8 cellular contexts compared by ENCODE assay signal in the genomic region with DNA sequence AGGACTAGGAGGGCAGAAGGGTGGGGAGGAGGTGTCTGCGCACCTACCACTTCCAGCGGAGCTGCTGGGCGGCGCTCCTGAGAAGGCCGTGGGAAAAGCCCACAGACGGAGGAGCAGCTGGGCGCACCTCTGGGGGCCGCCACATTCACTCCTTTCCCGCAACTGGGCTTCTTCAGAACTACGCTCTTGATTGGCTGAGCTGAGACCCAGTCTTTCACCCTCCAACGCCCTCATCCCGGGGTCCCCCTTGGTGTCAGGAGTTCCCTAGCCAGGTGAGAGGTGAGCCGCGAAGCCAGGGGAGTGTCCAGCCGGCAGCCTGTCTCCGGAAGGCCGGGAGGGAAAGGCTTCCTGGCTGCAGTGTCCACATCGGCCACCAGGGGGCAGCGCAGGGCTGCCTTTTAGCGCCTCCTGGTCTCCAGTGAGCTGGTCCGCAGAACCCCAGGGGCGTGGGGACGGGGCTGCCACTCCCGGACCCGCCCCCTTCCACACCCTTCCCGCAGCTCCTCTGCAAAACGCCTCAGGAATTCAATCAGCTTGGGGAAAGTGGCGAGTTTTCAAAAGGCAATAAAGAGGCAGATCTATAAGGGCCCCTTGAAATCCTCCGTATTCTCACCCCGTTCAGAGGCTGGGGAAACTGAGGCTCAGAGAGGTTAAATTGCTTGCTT.
A peak's percentile ranks its signal among the peaks of the same experiment; 100 is the strongest.
DNase-seq lines count a peak whose midpoint lies in the region; ATAC-seq and FAIRE-seq lines count a peak whose summit lies in the region.

No MANE protein-coding gene starts in this region.

- no peak overlapping the region for H3K27ac Mint-ChIP-seq in T-helper 2 cell treated with Interferon-gamma antibody and Interleukin-4, amounts not matched to agents 5 μg/mL and 100 μg/mL, for 36 hours

- intact Hi-C loops in right cardiac atrium (cut with DNase I) = loop anchor here (2.0 to 5.0 kb wide), 3 partner anchors 273 to 398 kb away; no protein-coding TSS in a partner anchor

- peak; percentile 65 for ATAC-seq in GM21360 (IDR thresholded peaks at IDR 0.05; ENCODE audit: unreplicated experiment)
- ATAC-seq in right cardiac atrium = peak; percentile 84 to 91

- peaks cover 57% of the 10 kb centered on the region for H3K27me3 Mint-ChIP-seq in T-helper 2 cell treated with Interferon-gamma antibody and Interleukin-4, amounts not matched to agents 5 μg/mL and 100 μg/mL, for 36 hours (ENCODE audit: low read depth)

- no peaks in the 10 kb centered on the region for H3K9me3 ChIP-seq in right cardiac atrium (ENCODE audit: control insufficient read depth, low read length)

- H3K9me3 Mint-ChIP-seq in T-helper 2 cell treated with Interferon-gamma antibody and Interleukin-4, amounts not matched to agents 5 μg/mL and 100 μg/mL, for 36 hours = no peaks in the 10 kb centered on the region

- H3K4me3 Mint-ChIP-seq in T-helper 2 cell treated with Interferon-gamma antibody and Interleukin-4, amounts not matched to agents 5 μg/mL and 100 μg/mL, for 36 hours = peak overlapping the region; percentile 30

- peaks cover 3% of the 10 kb centered on the region for H3K4me1 Mint-ChIP-seq in T-helper 2 cell treated with Interferon-gamma antibody and Interleukin-4, amounts not matched to agents 5 μg/mL and 100 μg/mL, for 36 hours (ENCODE audit: low read depth)

- no peaks in the 10 kb centered on the region for H3K36me3 Mint-ChIP-seq in T-helper 2 cell treated with Interferon-gamma antibody and Interleukin-4, amounts not matched to agents 5 μg/mL and 100 μg/mL, for 36 hours (ENCODE audit: low read depth)

- no peak overlapping the region for H3K27ac ChIP-seq in right cardiac atrium (ENCODE audit: low read length)

- H3K4me1 ChIP-seq in right cardiac atrium (ENCODE audit: control insufficient read depth, insufficient read depth, low read length) = no peaks in the 10 kb centered on the region

- no peak overlapping the region for H3K4me3 ChIP-seq in right cardiac atrium (ENCODE audit: low read length)

- peak; percentile 55 for FAIRE-seq in urothelium cell line (lab: Jason Lieb, UNC)

- no peaks in the 10 kb centered on the region for H3K27me3 ChIP-seq in right cardiac atrium (ENCODE audit: control insufficient read depth, insufficient read depth)

- DNase-seq in Ammon's horn (ENCODE audit: low spot score) = peak; percentile 72
- peak; percentile 48 for DNase-seq in MV-4-11 (lab: John Stamatoyannopoulos, UW)
- DNase-seq in T-helper 2 cell treated with Interferon-gamma antibody and Interleukin-4, amounts not matched to agents 5 μg/mL and 100 μg/mL, for 36 hours (ENCODE audit: low spot score) = peak; percentile 68
- peak in 53 of 56 donors; percentile 20 to 89 (median 65) for DNase-seq in amygdala (lab: John Stamatoyannopoulos, UW)
- peak; percentile 88 to 95 (median 95) for DNase-seq in right cardiac atrium
- peak; percentile 60 for DNase-seq in putamen (ENCODE audit: low spot score)
- peak; percentile 89 for DNase-seq in urothelium cell line (ENCODE audit: low spot score)

- WGBS in right cardiac atrium = 5% methylated on average over 30 of the region's 30 CpGs
